ENCODE assay signal across 16 cellular contexts in genomic region chrX:119027960-119028732, GRCh38. TPM values are rescaled to one million over a fixed set of nuclear protein-coding genes. Genes with fewer than 3 reads are reported as not detected.
"Had no signal": no experiment of that assay in that cellular context is flagged by ENCODE, and none has a peak within 500 bp of the region (broad histone marks: within the 10 kb centered on the region; RNA-seq: fewer than 3 reads in every experiment).

No MANE protein-coding gene starts in this region.

RNA-seq across cellular contexts. Expression of gene CT47C1, which starts 44.6 kb away (rescaled TPM):
- total RNA-seq: activated CD4-positive, alpha-beta memory T cell treated with anti-CD3 and anti-CD28 coated beads, Interleukin-2, amount 10 ng/mL, durations not matched to agents 7 days and 5 days; activated CD4-positive, alpha-beta T cell treated with anti-CD3 and anti-CD28 coated beads for 36 hours; activated CD4-positive, alpha-beta T cell treated with anti-CD3 and anti-CD28 coated beads, Interleukin-2, amount 10 ng/mL, durations not matched to agents 7 days and 5 days; activated CD8-positive, alpha-beta memory T cell treated with anti-CD3 and anti-CD28 coated beads, Interleukin-2, amount 10 ng/mL, durations not matched to agents 7 days and 5 days; activated CD8-positive, alpha-beta T cell treated with anti-CD3 and anti-CD28 coated beads, Interleukin-2, amount 10 ng/mL, durations not matched to agents 7 days and 5 days; activated naive CD8-positive, alpha-beta T cell treated with anti-CD3 and anti-CD28 coated beads, Interleukin-2, amount 10 ng/mL, durations not matched to agents 7 days and 5 days; activated T-helper 2 cell treated with anti-CD3 and anti-CD28 coated beads, Interferon-gamma antibody, Interleukin-2, Interleukin-4, amounts not matched to agents 10 μg/mL and 5 μg/mL and 100 μg/mL, durations not matched to agents 14 hours and 24 hours and 36 hours; bronchial epithelial cell; cardiac muscle cell; chondrocyte; T-cell; T-helper 1 cell treated with Interleukin-12 subunit alpha and Interleukin-12 subunit beta and Interleukin-4 antibody, amounts not matched to agents 30 ng/mL and 1 ng/mL, for 36 hours; T-helper 17 cell; T-helper 2 cell treated with Interferon-gamma antibody and Interleukin-4, amounts not matched to agents 100 ng/mL and 5 ng/mL, for 36 hours; WTC11 had no signal
- polyA plus RNA-seq: adipose tissue, cardiac muscle cell had no signal

RNA-seq across cellular contexts. Expression of gene LONRF3, which starts 53.7 kb away (rescaled TPM):
- total RNA-seq: T-helper 2 cell treated with Interferon-gamma antibody and Interleukin-4, amounts not matched to agents 100 ng/mL and 5 ng/mL, for 36 hours; WTC11 had no signal
- polyA plus RNA-seq: cardiac muscle cell had no signal
